19 cellular contexts compared by ENCODE assay signal in genomic region chr17:19456016-19456927, GRCh38.
"Had no signal": no experiment of that assay in that cellular context is flagged by ENCODE, and none has a peak within 500 bp of the region (broad histone marks: within the 10 kb centered on the region; RNA-seq: fewer than 3 reads in every experiment).

No MANE protein-coding gene starts in this region.

- H3K27ac Mint-ChIP-seq: activated CD4-positive, alpha-beta T cell treated with anti-CD3 and anti-CD28 coated beads, Interleukin-2, amount 10 ng/mL, durations not matched to agents 7 days and 5 days; activated CD8-positive, alpha-beta T cell treated with anti-CD3 and anti-CD28 coated beads, Interleukin-2, amount 10 ng/mL, durations not matched to agents 7 days and 5 days; stimulated activated naive CD8-positive, alpha-beta T cell treated with anti-CD3 and anti-CD28 coated beads, Interleukin-15, amount 100 ng/mL, for 72 hours; T-cell; type B pancreatic cell had no signal

- H3K4me3 ChIP-seq: lower lobe of right lung, right lobe of liver had no signal

- ATAC-seq: activated CD8-positive, alpha-beta T cell treated with anti-CD3 and anti-CD28 coated beads, Interleukin-2, amount 10 ng/mL, durations not matched to agents 7 days and 5 days; left colon; lower lobe of right lung; right lobe of liver; stimulated activated naive CD8-positive, alpha-beta T cell treated with anti-CD3 and anti-CD28 coated beads, Interleukin-15, amount 100 ng/mL, for 72 hours; T-cell had no signal

- H3K36me3 Mint-ChIP-seq: T-cell, type B pancreatic cell had no signal

- H3K9me3 ChIP-seq: lower lobe of right lung, right lobe of liver had no signal

- H3K4me3 Mint-ChIP-seq: activated CD4-positive, alpha-beta T cell treated with anti-CD3 and anti-CD28 coated beads, Interleukin-2, amount 10 ng/mL, durations not matched to agents 7 days and 5 days; activated CD8-positive, alpha-beta T cell treated with anti-CD3 and anti-CD28 coated beads, Interleukin-2, amount 10 ng/mL, durations not matched to agents 7 days and 5 days; central memory CD8-positive, alpha-beta T cell; stimulated activated naive CD8-positive, alpha-beta T cell treated with anti-CD3 and anti-CD28 coated beads, Interleukin-15, amount 100 ng/mL, for 72 hours; T-cell; type B pancreatic cell had no signal

- H3K36me3 ChIP-seq: lower lobe of right lung, right lobe of liver had no signal

- H3K27me3 Mint-ChIP-seq: central memory CD8-positive, alpha-beta T cell had no signal

- H3K27me3 ChIP-seq: right lobe of liver had no signal

- H3K9me3 Mint-ChIP-seq: activated CD4-positive, alpha-beta T cell treated with anti-CD3 and anti-CD28 coated beads, Interleukin-2, amount 10 ng/mL, durations not matched to agents 7 days and 5 days; central memory CD8-positive, alpha-beta T cell; stimulated activated naive CD8-positive, alpha-beta T cell treated with anti-CD3 and anti-CD28 coated beads, Interleukin-15, amount 100 ng/mL, for 72 hours; T-cell; type B pancreatic cell had no signal

- DNase-seq: activated CD4-positive, alpha-beta T cell treated with anti-CD3 and anti-CD28 coated beads, Interleukin-2, amount 10 ng/mL, durations not matched to agents 7 days and 5 days; activated CD8-positive, alpha-beta memory T cell treated with anti-CD3 and anti-CD28 coated beads, Interleukin-2, amount 50 U/mL, for 4 hours; activated CD8-positive, alpha-beta T cell treated with anti-CD3 and anti-CD28 coated beads, Interleukin-2, amount 10 ng/mL, durations not matched to agents 7 days and 5 days; activated effector memory CD4-positive, alpha-beta T cell treated with Interleukin-2 at 50 U/mL for 16 hours; activated naive CD4-positive, alpha-beta T cell treated with anti-CD3 and anti-CD28 coated beads, Interleukin-2, amount 50 U/mL, for 16 hours; activated T-cell treated with anti-CD3 and anti-CD28 coated beads, Interleukin-2, amount 50 U/mL, for 48 hours; aorta; cortex of kidney; effector CD4-positive, alpha-beta T cell; left colon; lower lobe of right lung; right lobe of liver; small intestine; stimulated activated CD4-positive, alpha-beta T cell treated with anti-CD3 and anti-CD28 coated beads, Interleukin-15, amount 100 ng/mL, for 24 hours; stimulated activated CD4-positive, alpha-beta T cell treated with anti-CD3 and anti-CD28 coated beads, Interleukin-2, amount 100 ng/mL, for 48 hours; stimulated activated naive CD8-positive, alpha-beta T cell treated with anti-CD3 and anti-CD28 coated beads, Interleukin-15, amount 100 ng/mL, for 72 hours; T-cell had no signal

- H3K4me1 ChIP-seq: right lobe of liver had no signal

- H3K27ac ChIP-seq: lower lobe of right lung, right lobe of liver had no signal
